8 cellular contexts compared by ENCODE assay signal in the genomic region with DNA sequence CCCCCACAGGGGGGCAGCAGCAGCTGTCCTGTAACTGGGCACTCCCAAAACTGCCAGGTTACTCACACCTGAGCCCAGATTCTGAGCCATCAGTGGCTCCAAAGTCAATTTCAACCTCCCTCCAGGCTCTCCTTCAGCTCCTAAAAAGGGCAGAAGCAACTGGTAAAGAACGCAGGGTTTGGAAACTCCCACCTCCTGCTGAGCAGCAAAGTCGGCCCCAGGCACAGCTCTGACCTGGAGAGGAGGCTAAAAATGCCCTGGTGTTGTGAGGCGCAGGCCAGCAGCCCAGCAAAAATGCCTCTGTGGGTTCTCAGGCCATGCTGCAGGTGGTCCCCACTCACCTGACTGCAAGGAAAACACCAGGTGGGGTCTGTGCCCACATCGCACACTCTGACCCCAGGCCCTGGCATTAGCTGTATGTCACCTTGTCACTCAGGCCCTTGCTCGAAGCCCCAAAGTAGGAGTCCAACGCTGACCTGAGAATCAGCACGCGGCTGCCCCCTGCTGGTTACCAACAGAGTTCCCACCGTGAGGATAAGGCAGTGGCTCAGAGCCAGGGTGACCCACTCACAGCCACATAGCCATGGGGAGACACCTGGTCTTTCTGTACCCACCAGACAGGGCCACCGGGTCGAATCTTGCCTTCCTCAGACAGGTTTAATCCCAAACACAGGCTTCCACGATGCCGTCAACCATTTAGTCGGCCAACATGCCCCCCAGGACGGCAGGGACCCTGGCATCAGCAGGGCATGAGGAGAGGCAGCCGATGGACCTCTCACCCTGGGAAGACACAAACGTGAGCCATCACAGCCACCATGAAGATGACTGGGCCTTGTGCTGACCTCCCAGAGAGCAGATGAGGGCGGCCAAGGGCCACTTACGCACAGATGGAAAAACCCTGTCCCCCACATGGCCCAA. TPM values are rescaled to one million over a fixed set of nuclear protein-coding genes. Genes with fewer than 3 reads are reported as not detected.
A peak's percentile ranks its signal among the peaks of the same experiment; 100 is the strongest.
DNase-seq lines count a peak whose midpoint lies in the region; ATAC-seq and TF ChIP-seq lines count a peak whose summit lies in the region.

No MANE protein-coding gene starts in this region.

- no peak overlapping the region for H3K4me3 Mint-ChIP-seq in natural killer cell treated with Interleukin-12 subunit alpha and Interleukin-12 subunit beta and Interleukin-15 and Interleukin-18, amount 100 ng/mL, for 72 hours
- no peak overlapping the region for H3K4me3 Mint-ChIP-seq in stimulated activated naive CD8-positive, alpha-beta T cell treated with anti-CD3 and anti-CD28 coated beads, Interleukin-15, amount 100 ng/mL, for 72 hours

- no peaks in the 10 kb centered on the region for H3K9me3 Mint-ChIP-seq in natural killer cell treated with Interleukin-12 subunit alpha and Interleukin-12 subunit beta and Interleukin-15 and Interleukin-18, amount 100 ng/mL, for 72 hours
- H3K9me3 Mint-ChIP-seq in stimulated activated naive CD8-positive, alpha-beta T cell treated with anti-CD3 and anti-CD28 coated beads, Interleukin-15, amount 100 ng/mL, for 72 hours = no peaks in the 10 kb centered on the region

- TF ChIP-seq POLR2A in erythroblast (IDR thresholded peaks at IDR 0.05; ENCODE audit: low read length) = no peak

- no peaks in the 10 kb centered on the region for H3K27me3 ChIP-seq in NT2/D1 (ENCODE audit: insufficient read depth, insufficient read length)

- no peaks in the 10 kb centered on the region for H3K27me3 Mint-ChIP-seq in natural killer cell treated with Interleukin-12 subunit alpha and Interleukin-12 subunit beta and Interleukin-15 and Interleukin-18, amount 100 ng/mL, for 72 hours
- no peaks in the 10 kb centered on the region for H3K27me3 Mint-ChIP-seq in stimulated activated naive CD8-positive, alpha-beta T cell treated with anti-CD3 and anti-CD28 coated beads, Interleukin-15, amount 100 ng/mL, for 72 hours

- peaks cover 69% of the 10 kb centered on the region for H3K36me3 ChIP-seq in NT2/D1 (ENCODE audit: insufficient read depth, insufficient read length, low read length)

- peak; percentile 62 for DNase-seq in activated gamma-delta T cell treated with Interleukin-2 at 50 U/mL for 16 hours
- DNase-seq in activated gamma-delta T cell (lab: John Stamatoyannopoulos, UW) = no peak
- peak; percentile 55 for DNase-seq in NT2/D1 (ENCODE audit: low read depth, low spot score)
- peak; percentile 51 for DNase-seq in activated T-cell treated with anti-CD3 and anti-CD28 coated beads for 4 hours
- peak; percentile 83 to 90 for DNase-seq in erythroblast (lab: John Stamatoyannopoulos, UW)
- peak; percentile 78 for DNase-seq in natural killer cell treated with Interleukin-12 subunit alpha and Interleukin-12 subunit beta and Interleukin-15 and Interleukin-18, amount 100 ng/mL, for 72 hours (ENCODE audit: low spot score)
- peak; percentile 68 to 76 for DNase-seq in stimulated activated naive CD8-positive, alpha-beta T cell treated with anti-CD3 and anti-CD28 coated beads, Interleukin-15, amount 100 ng/mL, for 72 hours

- peak; percentile 67 to 72 for ATAC-seq in natural killer cell treated with Interleukin-12 subunit alpha and Interleukin-12 subunit beta and Interleukin-15 and Interleukin-18, amount 100 ng/mL, for 72 hours
- peak; percentile 85 for ATAC-seq in stimulated activated naive CD8-positive, alpha-beta T cell treated with anti-CD3 and anti-CD28 coated beads, Interleukin-15, amount 100 ng/mL, for 72 hours
- ATAC-seq in HG02885 (IDR thresholded peaks at IDR 0.05; ENCODE audit: poor library complexity, unreplicated experiment) = no peak

- peaks cover 6% of the 10 kb centered on the region for H3K36me3 Mint-ChIP-seq in natural killer cell treated with Interleukin-12 subunit alpha and Interleukin-12 subunit beta and Interleukin-15 and Interleukin-18, amount 100 ng/mL, for 72 hours

- H3K4me1 ChIP-seq in NT2/D1 (ENCODE audit: insufficient read depth, insufficient read length) = peaks cover 18% of the 10 kb centered on the region

- H3K4me1 Mint-ChIP-seq in natural killer cell treated with Interleukin-12 subunit alpha and Interleukin-12 subunit beta and Interleukin-15 and Interleukin-18, amount 100 ng/mL, for 72 hours (ENCODE audit: low read depth in 2 of 2) = peaks cover 4 to 5% of the 10 kb centered on the region in 2 donors
- H3K4me1 Mint-ChIP-seq in stimulated activated naive CD8-positive, alpha-beta T cell treated with anti-CD3 and anti-CD28 coated beads, Interleukin-15, amount 100 ng/mL, for 72 hours = peaks cover 9% of the 10 kb centered on the region

- no peaks in the 10 kb centered on the region for H3K9me3 ChIP-seq in NT2/D1 (ENCODE audit: insufficient read depth, low read length)

- H3K4me3 ChIP-seq in NT2/D1 (ENCODE audit: insufficient read length, low read depth) = no peak overlapping the region

- no peak overlapping the region for H3K27ac Mint-ChIP-seq in natural killer cell treated with Interleukin-12 subunit alpha and Interleukin-12 subunit beta and Interleukin-15 and Interleukin-18, amount 100 ng/mL, for 72 hours
- H3K27ac Mint-ChIP-seq in stimulated activated naive CD8-positive, alpha-beta T cell treated with anti-CD3 and anti-CD28 coated beads, Interleukin-15, amount 100 ng/mL, for 72 hours = peak overlapping the region in 1 of 2 donors; percentile 32

- peak overlapping the region; percentile 50 for H3K9ac ChIP-seq in NT2/D1 (ENCODE audit: insufficient read length, low read depth)

RNA-seq across cellular contexts. Expression of a gene that starts 11.1 kb away (rescaled TPM):
- 10 to 100 TPM; 42.5 to 84.0 TPM for total RNA-seq in natural killer cell treated with Interleukin-12 subunit alpha and Interleukin-12 subunit beta and Interleukin-15 and Interleukin-18, amount 100 ng/mL, for 72 hours

RNA-seq across cellular contexts. Expression of a gene that starts 27.6 kb away (rescaled TPM):
- not detected for total RNA-seq in natural killer cell treated with Interleukin-12 subunit alpha and Interleukin-12 subunit beta and Interleukin-15 and Interleukin-18, amount 100 ng/mL, for 72 hours

RNA-seq across cellular contexts. Expression of a gene that starts 56.5 kb away (rescaled TPM):
- 10 to 100 TPM; 33.3 to 50.3 TPM for total RNA-seq in natural killer cell treated with Interleukin-12 subunit alpha and Interleukin-12 subunit beta and Interleukin-15 and Interleukin-18, amount 100 ng/mL, for 72 hours
